ENCODE assay signal across 13 cellular contexts in the genomic region with DNA sequence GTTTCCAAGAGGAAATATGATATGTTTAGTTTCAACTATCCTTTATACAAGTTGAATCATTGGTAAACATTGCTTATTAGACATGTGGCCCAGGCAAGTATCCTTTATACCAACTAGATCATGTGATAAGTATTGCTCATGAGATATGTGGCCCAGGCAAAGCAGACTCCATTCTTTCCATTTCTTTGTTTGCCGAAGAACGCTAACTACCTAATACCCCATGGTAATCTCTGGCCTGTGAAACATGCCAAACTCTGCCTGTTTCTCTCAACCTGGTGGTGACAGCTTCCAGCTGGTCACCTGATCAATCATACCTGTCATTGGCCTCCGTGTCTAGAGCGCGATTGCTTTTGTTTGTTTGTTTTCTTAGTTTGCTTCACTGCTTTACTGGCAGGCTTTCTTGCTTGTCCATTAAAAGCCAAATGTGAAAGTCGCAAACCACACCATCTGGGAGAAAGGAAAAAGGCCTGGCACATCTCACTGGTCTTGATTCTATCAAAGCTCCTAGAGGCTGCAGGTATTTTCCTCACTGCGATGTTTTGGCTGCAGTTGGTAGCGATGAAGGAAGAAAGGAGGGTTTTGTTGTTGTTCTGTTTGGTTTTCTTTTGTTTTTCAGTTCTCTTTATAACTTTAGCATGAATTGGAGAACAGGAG.
DNase-seq lines count a peak whose midpoint lies in the region; ATAC-seq, FAIRE-seq and TF ChIP-seq lines count a peak whose summit lies in the region.
"Had no signal": no experiment of that assay in that cellular context is flagged by ENCODE, and none has a peak within 500 bp of the region (broad histone marks: within the 10 kb centered on the region; RNA-seq: fewer than 3 reads in every experiment).

No MANE protein-coding gene starts in this region.

- H3K36me3 Mint-ChIP-seq in brain, result no peaks in the 10 kb centered on the region

- TF ChIP-seq CTCF in brain (conservative IDR thresholded peaks at IDR 0.05), result no peak

- no peak for FAIRE-seq in GM12892 (lab: Jason Lieb, UNC)

- peaks cover 20% of the 10 kb centered on the region for H3K4me1 Mint-ChIP-seq in brain

- peak overlapping the region in 3 of 5 experiments; percentile 19 to 63 (median 59) for H3K27ac Mint-ChIP-seq in brain

- H3K27me3 Mint-ChIP-seq in brain, result peaks cover 3% of the 10 kb centered on the region

- ATAC-seq in GM19395 (IDR thresholded peaks at IDR 0.05; ENCODE audit: unreplicated experiment), result no peak

- no peak for TF ChIP-seq POLR2A in GM12892 (IDR thresholded peaks at IDR 0.05; ENCODE audit: low read depth, low read length)

- H3K4me3 Mint-ChIP-seq in brain, result no peak overlapping the region

- H3K9me3 Mint-ChIP-seq in brain, result peaks cover 5 to 10% (median 6%) of the 10 kb centered on the region in 5 experiments

- DNase-seq in HCEC 1CT (peak; percentile 83), NCI-H2107 treated with DMSO at 0.1 percent for 48 hours (lab: John Stamatoyannopoulos, UW; ENCODE audit: unreplicated experiment) (peak; percentile 99), non-pigmented ciliary epithelial cell (ENCODE audit: low read depth) (peak; percentile 20), putamen (ENCODE audit: low spot score) (no peak), superior temporal gyrus (ENCODE audit: extremely low spot score) (no peak), GM12892 (ENCODE audit: insufficient read length) (no peak)
- DNase-seq: activated T-cell treated with anti-CD3 and anti-CD28 coated beads, Interleukin-2, amount 50 U/mL, for 1 hour; Calu3; NCI-H524; nucleus accumbens; T-helper 2 cell had no signal

Comparison
In these comparisons a context has a peak if more than half of its experiments do, and no peak if none do; other contexts are left out.
1. DNase-seq: peak in HCEC 1CT (single experiment), NCI-H2107 treated with DMSO at 0.1 percent for 48 hours (single experiment) and non-pigmented ciliary epithelial cell (single experiment); none in putamen (single experiment), superior temporal gyrus (single experiment) and GM12892 (single experiment).